1 cellular context compared by ENCODE assay signal in the genomic region with DNA sequence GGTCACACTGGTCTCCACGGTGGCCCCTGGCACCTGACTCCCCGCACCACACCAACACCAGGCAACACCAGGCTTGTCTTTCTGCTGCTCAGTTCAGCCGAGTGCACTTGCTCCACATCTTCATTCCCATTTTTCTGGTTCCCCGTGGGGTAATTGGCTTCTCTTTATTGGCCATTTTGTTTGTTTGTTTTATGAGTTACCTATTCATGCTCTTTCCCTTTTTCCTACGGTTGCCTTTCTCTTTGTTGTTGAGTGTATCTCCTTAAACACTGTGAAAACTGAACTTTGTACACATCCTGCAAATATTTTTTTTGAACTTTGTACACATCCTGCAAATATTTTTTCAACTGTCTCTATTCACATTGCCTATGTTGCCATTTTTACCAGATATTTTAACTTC.
TF ChIP-seq lines count a peak whose summit lies in the region.

No MANE protein-coding gene starts in this region.

TF ChIP-seq in HepG2, 621 proteins besides CTCF, POLR2A, EP300 and RAD21 (continued from another document and continues in another):
- TF ChIP-seq, protein P1, sequence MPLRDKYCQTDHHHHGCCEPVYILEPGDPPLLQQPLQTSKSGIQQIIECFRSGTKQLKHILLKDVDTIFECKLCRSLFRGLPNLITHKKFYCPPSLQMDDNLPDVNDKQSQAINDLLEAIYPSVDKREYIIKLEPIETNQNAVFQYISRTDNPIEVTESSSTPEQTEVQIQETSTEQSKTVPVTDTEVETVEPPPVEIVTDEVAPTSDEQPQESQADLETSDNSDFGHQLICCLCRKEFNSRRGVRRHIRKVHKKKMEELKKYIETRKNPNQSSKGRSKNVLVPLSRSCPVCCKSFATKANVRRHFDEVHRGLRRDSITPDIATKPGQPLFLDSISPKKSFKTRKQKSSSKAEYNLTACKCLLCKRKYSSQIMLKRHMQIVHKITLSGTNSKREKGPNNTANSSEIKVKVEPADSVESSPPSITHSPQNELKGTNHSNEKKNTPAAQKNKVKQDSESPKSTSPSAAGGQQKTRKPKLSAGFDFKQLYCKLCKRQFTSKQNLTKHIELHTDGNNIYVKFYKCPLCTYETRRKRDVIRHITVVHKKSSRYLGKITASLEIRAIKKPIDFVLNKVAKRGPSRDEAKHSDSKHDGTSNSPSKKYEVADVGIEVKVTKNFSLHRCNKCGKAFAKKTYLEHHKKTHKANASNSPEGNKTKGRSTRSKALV (CRISPR knock-in tag; IDR thresholded peaks at IDR 0.05) = 0 out of 2 replicates have a peak, but pooled peaks have one; percentile 28
- TF ChIP-seq BRD4 (CRISPR knock-in tag; IDR thresholded peaks at IDR 0.05) (no peak), SOX13 (IDR thresholded peaks at IDR 0.05) (no peak), SOX13 (CRISPR knock-in tag; conservative IDR thresholded peaks at IDR 0.05 in 1 of 2, IDR thresholded peaks at IDR 0.05 in 1 of 2) (peak in 1 of 2 experiments; percentile 70; a peak in 1 of 4 replicates), ZNF816 (CRISPR knock-in tag; IDR thresholded peaks at IDR 0.05; ENCODE audit: borderline replicate concordance) (0 out of 2 replicates have a peak, but pooled peaks have one; percentile 29), ZNF563 (CRISPR knock-in tag; IDR thresholded peaks at IDR 0.05) (no peak), HDAC2 (CRISPR knock-in tag; IDR thresholded peaks at IDR 0.05) (0 out of 2 replicates have a peak, but pooled peaks have one; percentile 34), NCOR1 (IDR thresholded peaks at IDR 0.05; ENCODE audit: borderline replicate concordance, low read length) (peak; percentile 73; the same call in 1 of the 2 replicates), ZNF891 (CRISPR knock-in tag; IDR thresholded peaks at IDR 0.05) (no peak), MAZ (IDR thresholded peaks at IDR 0.05; ENCODE audit: borderline replicate concordance, low read depth, low read length) (no peak), MAZ (CRISPR knock-in tag; IDR thresholded peaks at IDR 0.05; ENCODE audit: low read depth) (no peak), MED8 (CRISPR knock-in tag; IDR thresholded peaks at IDR 0.05; ENCODE audit: insufficient replicate concordance) (no peak), EHMT2 (IDR thresholded peaks at IDR 0.05; ENCODE audit: borderline replicate concordance, low read depth, low read length) (peak; percentile 61; the same call in 1 of the 2 replicates), FOXJ3 (CRISPR knock-in tag; IDR thresholded peaks at IDR 0.05; ENCODE audit: borderline replicate concordance) (peak; percentile 67; the same call in 1 of the 2 replicates), ZSCAN9 (CRISPR knock-in tag; IDR thresholded peaks at IDR 0.05; ENCODE audit: borderline replicate concordance) (0 out of 2 replicates have a peak, but pooled peaks have one; percentile 34), FOSL1 (CRISPR knock-in tag; IDR thresholded peaks at IDR 0.05; ENCODE audit: borderline replicate concordance) (no peak), SIX4 (CRISPR knock-in tag; IDR thresholded peaks at IDR 0.05) (no peak), TBX2 (CRISPR knock-in tag; IDR thresholded peaks at IDR 0.05; ENCODE audit: borderline replicate concordance) (peak; percentile 23; the same call in 1 of the 2 replicates), MBNL3 (CRISPR knock-in tag; conservative IDR thresholded peaks at IDR 0.05) (no peak), MZF1 (CRISPR knock-in tag; IDR thresholded peaks at IDR 0.05; ENCODE audit: borderline replicate concordance) (no peak), ELF3 (CRISPR knock-in tag; IDR thresholded peaks at IDR 0.05) (no peak), MLLT10 (CRISPR knock-in tag; IDR thresholded peaks at IDR 0.05) (no peak), ZNF614 (CRISPR knock-in tag; IDR thresholded peaks at IDR 0.05; ENCODE audit: borderline replicate concordance) (no peak), ZSCAN22 (CRISPR knock-in tag; IDR thresholded peaks at IDR 0.05) (no peak), ZNF3 (CRISPR knock-in tag; IDR thresholded peaks at IDR 0.05) (no peak), ZNF432 (CRISPR knock-in tag; IDR thresholded peaks at IDR 0.05; ENCODE audit: borderline replicate concordance) (no peak), ZNF616 (CRISPR knock-in tag; IDR thresholded peaks at IDR 0.05; ENCODE audit: low read depth) (no peak), ZNF879 (CRISPR knock-in tag; IDR thresholded peaks at IDR 0.05) (no peak), TAF15 (IDR thresholded peaks at IDR 0.05; ENCODE audit: low read depth, low read length, poor library complexity, severe bottlenecking) (no peak), ZNF143 (CRISPR knock-in tag; IDR thresholded peaks at IDR 0.05) (no peak), TBX3 (IDR thresholded peaks at IDR 0.05; ENCODE audit: borderline replicate concordance) (no peak), ZNF256 (CRISPR knock-in tag; conservative IDR thresholded peaks at IDR 0.05) (no peak)
- TF ChIP-seq, protein P2, sequence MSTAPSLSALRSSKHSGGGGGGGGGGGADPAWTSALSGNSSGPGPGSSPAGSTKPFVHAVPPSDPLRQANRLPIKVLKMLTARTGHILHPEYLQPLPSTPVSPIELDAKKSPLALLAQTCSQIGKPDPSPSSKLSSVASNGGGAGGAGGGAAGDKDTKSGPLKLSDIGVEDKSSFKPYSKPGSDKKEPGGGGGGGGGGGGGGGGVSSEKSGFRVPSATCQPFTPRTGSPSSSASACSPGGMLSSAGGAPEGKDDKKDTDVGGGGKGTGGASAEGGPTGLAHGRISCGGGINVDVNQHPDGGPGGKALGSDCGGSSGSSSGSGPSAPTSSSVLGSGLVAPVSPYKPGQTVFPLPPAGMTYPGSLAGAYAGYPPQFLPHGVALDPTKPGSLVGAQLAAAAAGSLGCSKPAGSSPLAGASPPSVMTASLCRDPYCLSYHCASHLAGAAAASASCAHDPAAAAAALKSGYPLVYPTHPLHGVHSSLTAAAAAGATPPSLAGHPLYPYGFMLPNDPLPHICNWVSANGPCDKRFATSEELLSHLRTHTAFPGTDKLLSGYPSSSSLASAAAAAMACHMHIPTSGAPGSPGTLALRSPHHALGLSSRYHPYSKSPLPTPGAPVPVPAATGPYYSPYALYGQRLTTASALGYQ (CRISPR knock-in tag; IDR thresholded peaks at IDR 0.05) = 0 out of 2 replicates have a peak, but pooled peaks have one; percentile 47
- TF ChIP-seq, protein P3, sequence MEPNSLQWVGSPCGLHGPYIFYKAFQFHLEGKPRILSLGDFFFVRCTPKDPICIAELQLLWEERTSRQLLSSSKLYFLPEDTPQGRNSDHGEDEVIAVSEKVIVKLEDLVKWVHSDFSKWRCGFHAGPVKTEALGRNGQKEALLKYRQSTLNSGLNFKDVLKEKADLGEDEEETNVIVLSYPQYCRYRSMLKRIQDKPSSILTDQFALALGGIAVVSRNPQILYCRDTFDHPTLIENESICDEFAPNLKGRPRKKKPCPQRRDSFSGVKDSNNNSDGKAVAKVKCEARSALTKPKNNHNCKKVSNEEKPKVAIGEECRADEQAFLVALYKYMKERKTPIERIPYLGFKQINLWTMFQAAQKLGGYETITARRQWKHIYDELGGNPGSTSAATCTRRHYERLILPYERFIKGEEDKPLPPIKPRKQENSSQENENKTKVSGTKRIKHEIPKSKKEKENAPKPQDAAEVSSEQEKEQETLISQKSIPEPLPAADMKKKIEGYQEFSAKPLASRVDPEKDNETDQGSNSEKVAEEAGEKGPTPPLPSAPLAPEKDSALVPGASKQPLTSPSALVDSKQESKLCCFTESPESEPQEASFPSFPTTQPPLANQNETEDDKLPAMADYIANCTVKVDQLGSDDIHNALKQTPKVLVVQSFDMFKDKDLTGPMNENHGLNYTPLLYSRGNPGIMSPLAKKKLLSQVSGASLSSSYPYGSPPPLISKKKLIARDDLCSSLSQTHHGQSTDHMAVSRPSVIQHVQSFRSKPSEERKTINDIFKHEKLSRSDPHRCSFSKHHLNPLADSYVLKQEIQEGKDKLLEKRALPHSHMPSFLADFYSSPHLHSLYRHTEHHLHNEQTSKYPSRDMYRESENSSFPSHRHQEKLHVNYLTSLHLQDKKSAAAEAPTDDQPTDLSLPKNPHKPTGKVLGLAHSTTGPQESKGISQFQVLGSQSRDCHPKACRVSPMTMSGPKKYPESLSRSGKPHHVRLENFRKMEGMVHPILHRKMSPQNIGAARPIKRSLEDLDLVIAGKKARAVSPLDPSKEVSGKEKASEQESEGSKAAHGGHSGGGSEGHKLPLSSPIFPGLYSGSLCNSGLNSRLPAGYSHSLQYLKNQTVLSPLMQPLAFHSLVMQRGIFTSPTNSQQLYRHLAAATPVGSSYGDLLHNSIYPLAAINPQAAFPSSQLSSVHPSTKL (CRISPR knock-in tag; IDR thresholded peaks at IDR 0.05) = peak; percentile 67
- TF ChIP-seq, protein P4, sequence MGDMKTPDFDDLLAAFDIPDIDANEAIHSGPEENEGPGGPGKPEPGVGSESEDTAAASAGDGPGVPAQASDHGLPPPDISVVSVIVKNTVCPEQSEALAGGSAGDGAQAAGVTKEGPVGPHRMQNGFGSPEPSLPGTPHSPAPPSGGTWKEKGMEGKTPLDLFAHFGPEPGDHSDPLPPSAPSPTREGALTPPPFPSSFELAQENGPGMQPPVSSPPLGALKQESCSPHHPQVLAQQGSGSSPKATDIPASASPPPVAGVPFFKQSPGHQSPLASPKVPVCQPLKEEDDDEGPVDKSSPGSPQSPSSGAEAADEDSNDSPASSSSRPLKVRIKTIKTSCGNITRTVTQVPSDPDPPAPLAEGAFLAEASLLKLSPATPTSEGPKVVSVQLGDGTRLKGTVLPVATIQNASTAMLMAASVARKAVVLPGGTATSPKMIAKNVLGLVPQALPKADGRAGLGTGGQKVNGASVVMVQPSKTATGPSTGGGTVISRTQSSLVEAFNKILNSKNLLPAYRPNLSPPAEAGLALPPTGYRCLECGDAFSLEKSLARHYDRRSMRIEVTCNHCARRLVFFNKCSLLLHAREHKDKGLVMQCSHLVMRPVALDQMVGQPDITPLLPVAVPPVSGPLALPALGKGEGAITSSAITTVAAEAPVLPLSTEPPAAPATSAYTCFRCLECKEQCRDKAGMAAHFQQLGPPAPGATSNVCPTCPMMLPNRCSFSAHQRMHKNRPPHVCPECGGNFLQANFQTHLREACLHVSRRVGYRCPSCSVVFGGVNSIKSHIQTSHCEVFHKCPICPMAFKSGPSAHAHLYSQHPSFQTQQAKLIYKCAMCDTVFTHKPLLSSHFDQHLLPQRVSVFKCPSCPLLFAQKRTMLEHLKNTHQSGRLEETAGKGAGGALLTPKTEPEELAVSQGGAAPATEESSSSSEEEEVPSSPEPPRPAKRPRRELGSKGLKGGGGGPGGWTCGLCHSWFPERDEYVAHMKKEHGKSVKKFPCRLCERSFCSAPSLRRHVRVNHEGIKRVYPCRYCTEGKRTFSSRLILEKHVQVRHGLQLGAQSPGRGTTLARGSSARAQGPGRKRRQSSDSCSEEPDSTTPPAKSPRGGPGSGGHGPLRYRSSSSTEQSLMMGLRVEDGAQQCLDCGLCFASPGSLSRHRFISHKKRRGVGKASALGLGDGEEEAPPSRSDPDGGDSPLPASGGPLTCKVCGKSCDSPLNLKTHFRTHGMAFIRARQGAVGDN (CRISPR knock-in tag; IDR thresholded peaks at IDR 0.05) = peak; percentile 19; the same call in 1 of the 2 replicates
- TF ChIP-seq, protein P5, sequence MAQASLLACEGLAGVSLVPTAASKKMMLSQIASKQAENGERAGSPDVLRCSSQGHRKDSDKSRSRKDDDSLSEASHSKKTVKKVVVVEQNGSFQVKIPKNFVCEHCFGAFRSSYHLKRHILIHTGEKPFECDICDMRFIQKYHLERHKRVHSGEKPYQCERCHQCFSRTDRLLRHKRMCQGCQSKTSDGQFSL (CRISPR knock-in tag; IDR thresholded peaks at IDR 0.05) = no peak
- TF ChIP-seq, protein P6, sequence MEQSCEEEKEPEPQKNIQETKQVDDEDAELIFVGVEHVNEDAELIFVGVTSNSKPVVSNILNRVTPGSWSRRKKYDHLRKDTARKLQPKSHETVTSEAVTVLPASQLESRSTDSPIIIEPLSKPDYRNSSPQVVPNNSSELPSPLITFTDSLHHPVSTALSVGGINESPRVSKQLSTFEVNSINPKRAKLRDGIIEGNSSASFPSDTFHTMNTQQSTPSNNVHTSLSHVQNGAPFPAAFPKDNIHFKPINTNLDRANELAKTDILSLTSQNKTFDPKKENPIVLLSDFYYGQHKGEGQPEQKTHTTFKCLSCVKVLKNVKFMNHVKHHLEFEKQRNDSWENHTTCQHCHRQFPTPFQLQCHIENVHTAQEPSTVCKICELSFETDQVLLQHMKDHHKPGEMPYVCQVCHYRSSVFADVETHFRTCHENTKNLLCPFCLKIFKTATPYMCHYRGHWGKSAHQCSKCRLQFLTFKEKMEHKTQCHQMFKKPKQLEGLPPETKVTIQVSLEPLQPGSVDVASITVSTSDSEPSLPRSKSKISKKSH (CRISPR knock-in tag; IDR thresholded peaks at IDR 0.05; ENCODE audit: borderline replicate concordance) = no peak
- TF ChIP-seq, protein P7, sequence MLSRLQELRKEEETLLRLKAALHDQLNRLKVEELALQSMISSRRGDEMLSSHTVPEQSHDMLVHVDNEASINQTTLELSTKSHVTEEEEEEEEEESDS (CRISPR knock-in tag; IDR thresholded peaks at IDR 0.05; ENCODE audit: borderline replicate concordance) = no peak
- TF ChIP-seq, protein P8, sequence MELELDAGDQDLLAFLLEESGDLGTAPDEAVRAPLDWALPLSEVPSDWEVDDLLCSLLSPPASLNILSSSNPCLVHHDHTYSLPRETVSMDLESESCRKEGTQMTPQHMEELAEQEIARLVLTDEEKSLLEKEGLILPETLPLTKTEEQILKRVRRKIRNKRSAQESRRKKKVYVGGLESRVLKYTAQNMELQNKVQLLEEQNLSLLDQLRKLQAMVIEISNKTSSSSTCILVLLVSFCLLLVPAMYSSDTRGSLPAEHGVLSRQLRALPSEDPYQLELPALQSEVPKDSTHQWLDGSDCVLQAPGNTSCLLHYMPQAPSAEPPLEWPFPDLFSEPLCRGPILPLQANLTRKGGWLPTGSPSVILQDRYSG (CRISPR knock-in tag; IDR thresholded peaks at IDR 0.05) = no peak
- TF ChIP-seq, protein P9, sequence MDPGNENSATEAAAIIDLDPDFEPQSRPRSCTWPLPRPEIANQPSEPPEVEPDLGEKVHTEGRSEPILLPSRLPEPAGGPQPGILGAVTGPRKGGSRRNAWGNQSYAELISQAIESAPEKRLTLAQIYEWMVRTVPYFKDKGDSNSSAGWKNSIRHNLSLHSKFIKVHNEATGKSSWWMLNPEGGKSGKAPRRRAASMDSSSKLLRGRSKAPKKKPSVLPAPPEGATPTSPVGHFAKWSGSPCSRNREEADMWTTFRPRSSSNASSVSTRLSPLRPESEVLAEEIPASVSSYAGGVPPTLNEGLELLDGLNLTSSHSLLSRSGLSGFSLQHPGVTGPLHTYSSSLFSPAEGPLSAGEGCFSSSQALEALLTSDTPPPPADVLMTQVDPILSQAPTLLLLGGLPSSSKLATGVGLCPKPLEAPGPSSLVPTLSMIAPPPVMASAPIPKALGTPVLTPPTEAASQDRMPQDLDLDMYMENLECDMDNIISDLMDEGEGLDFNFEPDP (CRISPR knock-in tag; conservative IDR thresholded peaks at IDR 0.05) = no peak
